8 cellular contexts compared by ENCODE assay signal in the genomic region with DNA sequence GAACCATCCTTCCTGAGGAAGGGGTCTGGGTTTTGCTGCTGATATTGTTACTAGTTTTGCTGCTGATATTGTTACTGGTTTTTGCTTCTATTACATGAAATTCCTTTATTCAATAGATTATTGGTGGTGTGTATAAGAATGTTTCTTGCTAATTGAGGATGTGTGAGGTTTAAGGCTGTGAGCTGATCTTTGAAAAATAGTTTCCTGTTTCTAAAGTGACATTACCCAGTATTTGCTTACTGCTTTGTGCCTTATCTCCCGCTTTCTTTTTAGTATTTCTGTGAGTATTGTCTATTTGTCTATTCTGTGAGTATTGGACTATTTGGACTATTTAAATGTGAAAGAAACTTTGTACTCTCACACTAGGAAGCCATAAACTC. TPM values are rescaled to one million over a fixed set of nuclear protein-coding genes. Genes with fewer than 3 reads are reported as not detected.
DNase-seq lines count a peak whose midpoint lies in the region; ATAC-seq and TF ChIP-seq lines count a peak whose summit lies in the region.

No MANE protein-coding gene starts in this region.

- CTCF ChIA-PET in CD4-positive, alpha-beta T cell (lab: Charles Lee) = interaction anchor here (0.8 to 3.2 kb wide), 9 partner anchors 8 to 45 kb away, joined by 3 to 16 read pairs (median 10); no protein-coding TSS in a partner anchor

- 35 to 67% methylated on average over 1 of the region's 1 CpG for WGBS in esophagus squamous epithelium, 2 donors
- WGBS in prostate gland = 45% methylated on average over 1 of the region's 1 CpG

- peaks cover 5% of the 10 kb centered on the region for H3K27me3 Mint-ChIP-seq in CD4-positive, alpha-beta T cell
- no peaks in the 10 kb centered on the region for H3K27me3 Mint-ChIP-seq in T-helper 17 cell

- H3K4me1 ChIP-seq in esophagus squamous epithelium = peaks cover 11 to 57% (median 35%) of the 10 kb centered on the region in 3 donors
- H3K4me1 ChIP-seq in prostate gland (replicated peaks) = peaks cover 7% of the 10 kb centered on the region

- POLR2A ChIA-PET in CD4-positive, alpha-beta T cell (lab: Charles Lee) = interaction anchor here (0.9 to 15.8 kb wide), 9 partner anchors 11 to 241 kb away, joined by 3 to 596 read pairs (median 4); partner anchors contain the start of gene PARP4

- no peak for TF ChIP-seq CTCF in CD4-positive, alpha-beta T cell (IDR thresholded peaks at IDR 0.05)
- no peak for TF ChIP-seq CTCF in esophagus squamous epithelium (IDR thresholded peaks at IDR 0.05)
- TF ChIP-seq CTCF in prostate gland (IDR thresholded peaks at IDR 0.05) = no peak

- no peak for TF ChIP-seq POLR2A in esophagus squamous epithelium (IDR thresholded peaks at IDR 0.05)
- TF ChIP-seq POLR2A in prostate gland (IDR thresholded peaks at IDR 0.05) = no peak

- DNase-seq in CD4-positive, alpha-beta T cell = no peak
- DNase-seq in T-helper 17 cell (no peak), esophagus squamous epithelium (lab: John Stamatoyannopoulos, UW) (no peak), prostate gland (ENCODE audit: low spot score) (no peak)
- no peak for DNase-seq in stimulated activated CD4-positive, alpha-beta T cell treated with anti-CD3 and anti-CD28 coated beads, Interleukin-4, amount 100 ng/mL, for 24 hours
- no peak for DNase-seq in stimulated activated CD4-positive, alpha-beta T cell treated with anti-CD3 and anti-CD28 coated beads, Interleukin-2, amount 100 ng/mL, for 24 hours
- DNase-seq in central memory CD4-positive, alpha-beta T cell = no peak

- peak overlapping the region; percentile 88 for H3K4me3 Mint-ChIP-seq in CD4-positive, alpha-beta T cell
- peak overlapping the region; percentile 77 for H3K4me3 Mint-ChIP-seq in T-helper 17 cell

- peaks cover 45% of the 10 kb centered on the region for H3K36me3 Mint-ChIP-seq in CD4-positive, alpha-beta T cell (ENCODE audit: low read depth)
- peaks cover 5% of the 10 kb centered on the region for H3K36me3 Mint-ChIP-seq in T-helper 17 cell (ENCODE audit: low read depth)

- intact Hi-C loops in CD4-positive, alpha-beta T cell (cut with DNase I, micrococcal nuclease) = loop anchor here (1.0 to 10.0 kb wide), 3 partner anchors 20 to 1014 kb away; partner anchors contain the start of genes MTMR6 (in 1 of the 2) and SPATA13 (in 1 of the 2)
- intact Hi-C loops in esophagus squamous epithelium (cut with DNase I) = no loop called here
- intact Hi-C loops in prostate gland (cut with DNase I) = no loop called here

- peak overlapping the region; percentile 99 for H3K27ac ChIP-seq in CD4-positive, alpha-beta T cell (ENCODE audit: low read depth, low read length)
- peak overlapping the region; percentile 78 to 93 (median 87) for H3K27ac ChIP-seq in esophagus squamous epithelium
- peak overlapping the region; percentile 49 to 65 for H3K27ac ChIP-seq in prostate gland

- no peaks in the 10 kb centered on the region for H3K9me3 ChIP-seq in CD4-positive, alpha-beta T cell (ENCODE audit: control insufficient read depth, low read length)
- H3K9me3 ChIP-seq in T-helper 17 cell (ENCODE audit: control insufficient read depth, low read length, poor library complexity, severe bottlenecking) = no peaks in the 10 kb centered on the region
- H3K9me3 ChIP-seq in esophagus squamous epithelium = no peaks in the 10 kb centered on the region
- H3K9me3 ChIP-seq in prostate gland = no peaks in the 10 kb centered on the region

- H3K27ac Mint-ChIP-seq in CD4-positive, alpha-beta T cell = peak overlapping the region; percentile 97
- H3K27ac Mint-ChIP-seq in T-helper 17 cell = peak overlapping the region; percentile 92

- no peak for ATAC-seq in CD4-positive, alpha-beta T cell (ENCODE audit: poor library complexity)
- ATAC-seq in T-helper 17 cell (no peak), GM19452 (IDR thresholded peaks at IDR 0.05; ENCODE audit: unreplicated experiment) (no peak)

- H3K36me3 ChIP-seq in esophagus squamous epithelium (no peaks in the 10 kb centered on the region), prostate gland (no peaks in the 10 kb centered on the region)

- H3K4me3 ChIP-seq in esophagus squamous epithelium (peak overlapping the region in 3 of 4 donors; percentile 46 to 64 (median 46)), prostate gland (peak overlapping the region in 1 of 2 donors; percentile 22)

- H3K4me1 Mint-ChIP-seq in CD4-positive, alpha-beta T cell (ENCODE audit: low read depth) = peaks cover 95% of the 10 kb centered on the region
- peaks cover 71% of the 10 kb centered on the region for H3K4me1 Mint-ChIP-seq in T-helper 17 cell

- H3K27me3 ChIP-seq in CD4-positive, alpha-beta T cell (ENCODE audit: control insufficient read depth, insufficient read depth, low read length) = no peaks in the 10 kb centered on the region
- H3K27me3 ChIP-seq in esophagus squamous epithelium (no peaks in the 10 kb centered on the region), prostate gland (replicated peaks; ENCODE audit: insufficient read depth) (no peaks in the 10 kb centered on the region)

- no peaks in the 10 kb centered on the region for H3K9me3 Mint-ChIP-seq in CD4-positive, alpha-beta T cell

RNA-seq across cellular contexts. Expression of gene C1QTNF9, which starts 38.2 kb away (rescaled TPM):
- total RNA-seq in CD4-positive, alpha-beta T cell = not detected
- total RNA-seq in T-helper 17 cell (not detected), esophagus squamous epithelium (not detected), prostate gland (under 1 TPM in 1 of 2 donors, not detected in 1; 0.85 TPM)

Comparison
In these comparisons a context has a peak if more than half of its experiments do, and no peak if none do; other contexts are left out.
1. intact Hi-C loops: an anchor here in CD4-positive, alpha-beta T cell (1.0 to 10.0 kb wide); none called in esophagus squamous epithelium and prostate gland.